Comparison of ENCODE assay signal across 26 cellular contexts in genomic region chr15:32786906-32787305, GRCh38.
"Had no signal": no experiment of that assay in that cellular context is flagged by ENCODE, and none has a peak within 500 bp of the region (broad histone marks: within the 10 kb centered on the region; RNA-seq: fewer than 3 reads in every experiment).

No MANE protein-coding gene starts in this region.

- H3K4me1 Mint-ChIP-seq: activated naive CD4-positive, alpha-beta T cell treated with anti-CD3 and anti-CD28 coated beads, Interleukin-2, amount 50 U/mL, for 24 hours; activated naive CD8-positive, alpha-beta T cell treated with anti-CD3 and anti-CD28 coated beads, Interleukin-2, amount 50 U/mL, for 24 hours; activated T-helper 17 cell treated with anti-CD3 and anti-CD28 coated beads, Interleukin-2, amount 50 U/mL, for 72 hours; central memory CD8-positive, alpha-beta T cell; natural killer cell had no signal

- H3K9me3 Mint-ChIP-seq: activated naive CD4-positive, alpha-beta T cell treated with anti-CD3 and anti-CD28 coated beads, Interleukin-2, amount 50 U/mL, for 24 hours; activated naive CD8-positive, alpha-beta T cell treated with anti-CD3 and anti-CD28 coated beads, Interleukin-2, amount 50 U/mL, for 24 hours; activated T-cell treated with anti-CD3 and anti-CD28 coated beads, Interleukin-2, amount 50 U/mL, for 4 hours; central memory CD8-positive, alpha-beta T cell; natural killer cell; T-helper 1 cell treated with Interleukin-12 subunit alpha and Interleukin-12 subunit beta and Interleukin-4 antibody, amounts not matched to agents 30 μg/mL and 1 μg/mL, for 36 hours had no signal

- H3K9me3 ChIP-seq: colonic mucosa, right atrium auricular region, spleen, tibial nerve had no signal

- ATAC-seq: activated naive CD8-positive, alpha-beta T cell treated with anti-CD3 and anti-CD28 coated beads, Interleukin-2, amount 50 U/mL, for 24 hours; activated T-cell treated with anti-CD3 and anti-CD28 coated beads, Interleukin-2, amount 50 U/mL, for 4 hours; activated T-helper 17 cell treated with anti-CD3 and anti-CD28 coated beads, Interleukin-2, amount 50 U/mL, for 72 hours; left cardiac atrium; left ventricle myocardium superior; natural killer cell had no signal

- H3K27ac ChIP-seq: colonic mucosa, right atrium auricular region, spleen, tibial nerve, VCaP had no signal

- H3K4me1 ChIP-seq: colonic mucosa, right atrium auricular region, spleen had no signal

- H3K4me3 ChIP-seq: colonic mucosa, right atrium auricular region, spleen, tibial nerve had no signal

- H3K27ac Mint-ChIP-seq: activated naive CD4-positive, alpha-beta T cell treated with anti-CD3 and anti-CD28 coated beads, Interleukin-2, amount 50 U/mL, for 24 hours; activated naive CD8-positive, alpha-beta T cell treated with anti-CD3 and anti-CD28 coated beads, Interleukin-2, amount 50 U/mL, for 24 hours; activated T-helper 17 cell treated with anti-CD3 and anti-CD28 coated beads, Interleukin-2, amount 50 U/mL, for 72 hours; natural killer cell; T-helper 1 cell treated with Interleukin-12 subunit alpha and Interleukin-12 subunit beta and Interleukin-4 antibody, amounts not matched to agents 30 μg/mL and 1 μg/mL, for 36 hours had no signal

- H3K27me3 Mint-ChIP-seq: central memory CD8-positive, alpha-beta T cell had no signal

- H3K36me3 ChIP-seq: colonic mucosa, right atrium auricular region, spleen, tibial nerve had no signal

- H3K4me3 Mint-ChIP-seq: activated naive CD4-positive, alpha-beta T cell treated with anti-CD3 and anti-CD28 coated beads, Interleukin-2, amount 50 U/mL, for 24 hours; activated naive CD8-positive, alpha-beta T cell treated with anti-CD3 and anti-CD28 coated beads, Interleukin-2, amount 50 U/mL, for 24 hours; activated T-cell treated with anti-CD3 and anti-CD28 coated beads, Interleukin-2, amount 50 U/mL, for 4 hours; activated T-helper 17 cell treated with anti-CD3 and anti-CD28 coated beads, Interleukin-2, amount 50 U/mL, for 72 hours; central memory CD8-positive, alpha-beta T cell; natural killer cell; T-helper 1 cell treated with Interleukin-12 subunit alpha and Interleukin-12 subunit beta and Interleukin-4 antibody, amounts not matched to agents 30 μg/mL and 1 μg/mL, for 36 hours had no signal

- DNase-seq: activated CD4-positive, alpha-beta T cell treated with anti-CD3 and anti-CD28 coated beads for 4 hours; activated CD4-positive, alpha-beta T cell treated with anti-CD3 and anti-CD28 coated beads, Interleukin-2, amount 50 U/mL, for 48 hours; activated CD8-positive, alpha-beta memory T cell treated with anti-CD3 and anti-CD28 coated beads for 24 hours; activated gamma-delta T cell treated with Interleukin-2 at 50 U/mL for 16 hours; activated naive CD8-positive, alpha-beta T cell treated with anti-CD3 and anti-CD28 coated beads, Interleukin-2, amount 50 U/mL, for 24 hours; activated T-cell treated with anti-CD3 and anti-CD28 coated beads, Interleukin-2, amount 50 U/mL, for 4 hours; amygdala; colonic mucosa; effector memory CD4-positive, alpha-beta T cell; foreskin fibroblast; head of caudate nucleus; hippocampal formation; left cardiac atrium; left ventricle myocardium superior; midbrain; natural killer cell; spleen; stimulated activated naive CD4-positive, alpha-beta T cell treated with Interleukin-2 at 50 U/mL for 16 hours; T-helper 9 cell had no signal

- H3K36me3 Mint-ChIP-seq: activated naive CD4-positive, alpha-beta T cell treated with anti-CD3 and anti-CD28 coated beads, Interleukin-2, amount 50 U/mL, for 24 hours; natural killer cell had no signal
